ENCODE assay signal across 14 cellular contexts in the genomic region with DNA sequence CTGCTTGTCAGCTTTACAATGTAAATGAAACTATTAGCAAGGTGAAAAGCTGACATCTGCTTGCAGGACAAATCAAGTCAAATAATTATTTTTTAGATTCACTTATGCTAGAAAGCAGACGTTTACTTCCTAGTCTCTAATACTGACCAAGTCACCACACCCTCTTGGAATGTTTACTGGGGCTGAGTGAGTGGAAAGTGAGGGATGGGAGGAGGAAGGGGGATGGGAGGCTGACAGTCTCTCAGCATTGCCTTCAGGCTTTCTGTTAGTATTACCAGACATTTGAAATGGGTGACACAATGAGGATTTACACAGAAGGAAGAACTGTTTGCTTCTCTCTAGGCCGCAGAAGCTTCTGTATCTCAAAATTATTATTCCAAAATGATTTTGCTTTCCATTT.
DNase-seq lines count a peak whose midpoint lies in the region; TF ChIP-seq lines count a peak whose summit lies in the region.
"Had no signal": no experiment of that assay in that cellular context is flagged by ENCODE, and none has a peak within 500 bp of the region (broad histone marks: within the 10 kb centered on the region; RNA-seq: fewer than 3 reads in every experiment).

No MANE protein-coding gene starts in this region.

- CTCF ChIA-PET in HEK293 (lab: Yijun Ruan, JAX) (no interaction called here), OCI-LY7 (lab: Charles Lee; ENCODE audit: unreplicated experiment) (no interaction called here)

- H3K4me3 ChIP-seq in HEK293 (ENCODE audit: low read depth, low read length) (no peak overlapping the region), OCI-LY7 (ENCODE audit: low read depth, low read length, poor library complexity, severe bottlenecking) (peak overlapping the region; percentile 56), hepatocyte (no peak overlapping the region), osteoblast (ENCODE audit: insufficient read depth, low read length) (no peak overlapping the region)
- H3K4me3 ChIP-seq: lung, sigmoid colon, uterus had no signal

- no peaks in the 10 kb centered on the region for H4K20me1 ChIP-seq in OCI-LY7 (ENCODE audit: insufficient read depth, low read length)
- no peaks in the 10 kb centered on the region for H4K20me1 ChIP-seq in hepatocyte (ENCODE audit: insufficient read depth, poor library complexity, severe bottlenecking)
- no peaks in the 10 kb centered on the region for H4K20me1 ChIP-seq in osteoblast (ENCODE audit: insufficient read depth, low read length)

- H3K9me2 ChIP-seq in OCI-LY7 (ENCODE audit: insufficient read depth, low read length) = no peaks in the 10 kb centered on the region
- H3K9me2 ChIP-seq in hepatocyte (replicated peaks; ENCODE audit: insufficient read depth) = no peaks in the 10 kb centered on the region

- H3K4me1 ChIP-seq in HEK293 (ENCODE audit: control insufficient read depth, insufficient read depth, low read length) (peaks cover 18% of the 10 kb centered on the region), OCI-LY7 (ENCODE audit: insufficient read depth, low read length, poor library complexity, severe bottlenecking) (peaks cover 50% of the 10 kb centered on the region), hepatocyte (ENCODE audit: insufficient read depth) (peaks cover 16% of the 10 kb centered on the region), osteoblast (ENCODE audit: insufficient read depth, low read length) (no peaks in the 10 kb centered on the region)
- H3K4me1 ChIP-seq: uterus had no signal

- H3K9me3 ChIP-seq in HEK293 (ENCODE audit: control insufficient read depth, insufficient read depth, low read depth, low read length) = no peaks in the 10 kb centered on the region
- peaks cover 33% of the 10 kb centered on the region for H3K9me3 ChIP-seq in OCI-LY7 (ENCODE audit: low read length)
- no peaks in the 10 kb centered on the region for H3K9me3 ChIP-seq in hepatocyte (ENCODE audit: low read depth)
- H3K9me3 ChIP-seq in osteoblast (ENCODE audit: low read depth, low read length) = no peaks in the 10 kb centered on the region
- H3K9me3 ChIP-seq: uterus had no signal

- H3K79me2 ChIP-seq in OCI-LY7 (ENCODE audit: insufficient read depth, low read depth, low read length) (no peaks in the 10 kb centered on the region), hepatocyte (no peaks in the 10 kb centered on the region), osteoblast (ENCODE audit: insufficient read depth, low read length) (no peaks in the 10 kb centered on the region)

- POLR2A ChIA-PET in HEK293 (lab: Yijun Ruan, JAX) = no interaction called here
- POLR2A ChIA-PET in OCI-LY7 (lab: Charles Lee) = interaction anchor here (0.7 to 8.6 kb wide), 3 partner anchors 24 to 248 kb away, joined by 3 to 66 read pairs (median 3); no protein-coding TSS in a partner anchor

- peak overlapping the region; percentile 87; the same call in 1 of the 2 replicates for H2AFZ ChIP-seq in OCI-LY7 (ENCODE audit: low read length)
- peak overlapping the region; percentile 42 for H2AFZ ChIP-seq in hepatocyte
- H2AFZ ChIP-seq in osteoblast (ENCODE audit: low read length) = no peak overlapping the region

- no peaks in the 10 kb centered on the region for H3K36me3 ChIP-seq in HEK293 (ENCODE audit: control insufficient read depth in 2 of 2, insufficient read depth in 1 of 2, low read length in 2 of 2)
- peaks cover 46% of the 10 kb centered on the region for H3K36me3 ChIP-seq in OCI-LY7 (ENCODE audit: insufficient read depth, low read length)
- H3K36me3 ChIP-seq in hepatocyte (replicated peaks; ENCODE audit: insufficient read depth, low read depth) = no peaks in the 10 kb centered on the region
- H3K36me3 ChIP-seq in osteoblast (ENCODE audit: insufficient read depth, low read length) = no peaks in the 10 kb centered on the region
- H3K36me3 ChIP-seq: sigmoid colon, uterus had no signal

- intact Hi-C loops in OCI-LY7 (cut with micrococcal nuclease; ENCODE audit: unreplicated experiment) = no loop called here

- no peak for TF ChIP-seq CTCF in HEK293 (tag by site-specific recombination; IDR thresholded peaks at IDR 0.05)
- TF ChIP-seq CTCF in OCI-LY7 (conservative IDR thresholded peaks at IDR 0.05; ENCODE audit: low read length) = no peak
- no peak for TF ChIP-seq CTCF in hepatocyte (IDR thresholded peaks at IDR 0.05; ENCODE audit: poor library complexity)
- no peak for TF ChIP-seq CTCF in osteoblast (IDR thresholded peaks at IDR 0.05; ENCODE audit: extremely low read depth, low read depth, low read length)

- H3K4me2 ChIP-seq in OCI-LY7 (ENCODE audit: low read length) (peak overlapping the region; percentile 85), hepatocyte (peak overlapping the region; percentile 37), osteoblast (ENCODE audit: insufficient read depth, low read length) (no peak overlapping the region)

- no TSS peak for BruUV-seq in OCI-LY7 (replicated peaks; lab: Mats Ljungman, UMichigan)

- WGBS in hepatocyte (ENCODE audit: low lambda C conversion rate, missing lambda C conversion rate) = 17% methylated on average over 2 of the region's 2 CpGs

- peak overlapping the region; percentile 48 for H3K27ac ChIP-seq in HEK293 (ENCODE audit: extremely low read depth, low read depth, low read length)
- peak overlapping the region; percentile 98 for H3K27ac ChIP-seq in OCI-LY7 (ENCODE audit: low read depth, low read length, poor library complexity, severe bottlenecking)
- H3K27ac ChIP-seq in hepatocyte = peak overlapping the region; percentile 68
- H3K27ac ChIP-seq in osteoblast (ENCODE audit: low read depth, low read length) = no peak overlapping the region
- H3K27ac ChIP-seq: foreskin keratinocyte, sigmoid colon had no signal

- DNase-seq in OCI-LY7 (ENCODE audit: low spot score) = no peak
- DNase-seq in hepatocyte (ENCODE audit: low spot score) = peak; percentile 68
- peak; percentile 53 for DNase-seq in retina
- no peak for DNase-seq in activated CD4-positive, CD25-positive, alpha-beta regulatory T cell (lab: John Stamatoyannopoulos, UW)
- no peak for DNase-seq in NK-92 (lab: John Stamatoyannopoulos, UW; ENCODE audit: unreplicated experiment)
- no peak for DNase-seq in osteoblast (ENCODE audit: insufficient read length, low spot score, missing footprints)
- DNase-seq: activated CD4-positive, alpha-beta T cell treated with anti-CD3 and anti-CD28 coated beads for 48 hours; activated gamma-delta T cell; NCI-H2107; sigmoid colon; uterus had no signal

- H3K27me3 ChIP-seq in hepatocyte = no peaks in the 10 kb centered on the region
- H3K27me3 ChIP-seq in osteoblast (ENCODE audit: insufficient read depth, low read length) = no peaks in the 10 kb centered on the region
- H3K27me3 ChIP-seq: foreskin keratinocyte, sigmoid colon, uterus had no signal

TF ChIP-seq in HEK293, 187 proteins besides CTCF, POLR2A, EP300 and RAD21:
- TF ChIP-seq ZBTB8A (tag by site-specific recombination; IDR thresholded peaks at IDR 0.05) = no peak
- no peak for TF ChIP-seq ZNF776 (tag by site-specific recombination; IDR thresholded peaks at IDR 0.05; ENCODE audit: borderline replicate concordance)
- TF ChIP-seq ZNF423 (tag by site-specific recombination; IDR thresholded peaks at IDR 0.05) = no peak
- 0 out of 2 replicates have a peak, but pooled peaks have one; percentile 18 for TF ChIP-seq ZNF366 (tag by site-specific recombination; conservative IDR thresholded peaks at IDR 0.05)
- TF ChIP-seq SP7 (tag by site-specific recombination; IDR thresholded peaks at IDR 0.05) = peak; percentile 86

Comparison
In these comparisons a context has a peak if more than half of its experiments do, and no peak if none do; other contexts are left out.
1. DNase-seq: peak in hepatocyte (single experiment) and retina (single experiment); none in OCI-LY7 (single experiment), activated CD4-positive, CD25-positive, alpha-beta regulatory T cell (0 of 4), NK-92 (single experiment) and osteoblast (single experiment).